Comparison of ENCODE assay signal across 2 cellular contexts in genomic region chr22:44312766-44313165, GRCh38.
TF ChIP-seq lines count a peak whose summit lies in the region.

TSS of gene SHISAL1 (minus strand) at chr22:44312951. CDS start at chr22:44300945, 12,006 bp downstream.

TF ChIP-seq in SK-N-SH, 30 proteins besides CTCF, POLR2A, EP300 and RAD21 (continued from another document):
- TF ChIP-seq, protein P1, sequence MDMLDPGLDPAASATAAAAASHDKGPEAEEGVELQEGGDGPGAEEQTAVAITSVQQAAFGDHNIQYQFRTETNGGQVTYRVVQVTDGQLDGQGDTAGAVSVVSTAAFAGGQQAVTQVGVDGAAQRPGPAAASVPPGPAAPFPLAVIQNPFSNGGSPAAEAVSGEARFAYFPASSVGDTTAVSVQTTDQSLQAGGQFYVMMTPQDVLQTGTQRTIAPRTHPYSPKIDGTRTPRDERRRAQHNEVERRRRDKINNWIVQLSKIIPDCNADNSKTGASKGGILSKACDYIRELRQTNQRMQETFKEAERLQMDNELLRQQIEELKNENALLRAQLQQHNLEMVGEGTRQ (IDR thresholded peaks at IDR 0.05; ENCODE audit: borderline replicate concordance, low read depth, low read length) = no peak
- TF ChIP-seq NFIC (IDR thresholded peaks at IDR 0.05; ENCODE audit: borderline replicate concordance) (no peak), YY1 (IDR thresholded peaks at IDR 0.05; ENCODE audit: low read depth) (no peak), EZH2phosphoT487 (IDR thresholded peaks at IDR 0.05; ENCODE audit: borderline replicate concordance, low read depth) (no peak), USF1 (IDR thresholded peaks at IDR 0.05; ENCODE audit: borderline replicate concordance, low read depth) (no peak), FOSL2 (IDR thresholded peaks at IDR 0.05; ENCODE audit: borderline replicate concordance, low read depth) (no peak)
- TF ChIP-seq, protein P2, sequence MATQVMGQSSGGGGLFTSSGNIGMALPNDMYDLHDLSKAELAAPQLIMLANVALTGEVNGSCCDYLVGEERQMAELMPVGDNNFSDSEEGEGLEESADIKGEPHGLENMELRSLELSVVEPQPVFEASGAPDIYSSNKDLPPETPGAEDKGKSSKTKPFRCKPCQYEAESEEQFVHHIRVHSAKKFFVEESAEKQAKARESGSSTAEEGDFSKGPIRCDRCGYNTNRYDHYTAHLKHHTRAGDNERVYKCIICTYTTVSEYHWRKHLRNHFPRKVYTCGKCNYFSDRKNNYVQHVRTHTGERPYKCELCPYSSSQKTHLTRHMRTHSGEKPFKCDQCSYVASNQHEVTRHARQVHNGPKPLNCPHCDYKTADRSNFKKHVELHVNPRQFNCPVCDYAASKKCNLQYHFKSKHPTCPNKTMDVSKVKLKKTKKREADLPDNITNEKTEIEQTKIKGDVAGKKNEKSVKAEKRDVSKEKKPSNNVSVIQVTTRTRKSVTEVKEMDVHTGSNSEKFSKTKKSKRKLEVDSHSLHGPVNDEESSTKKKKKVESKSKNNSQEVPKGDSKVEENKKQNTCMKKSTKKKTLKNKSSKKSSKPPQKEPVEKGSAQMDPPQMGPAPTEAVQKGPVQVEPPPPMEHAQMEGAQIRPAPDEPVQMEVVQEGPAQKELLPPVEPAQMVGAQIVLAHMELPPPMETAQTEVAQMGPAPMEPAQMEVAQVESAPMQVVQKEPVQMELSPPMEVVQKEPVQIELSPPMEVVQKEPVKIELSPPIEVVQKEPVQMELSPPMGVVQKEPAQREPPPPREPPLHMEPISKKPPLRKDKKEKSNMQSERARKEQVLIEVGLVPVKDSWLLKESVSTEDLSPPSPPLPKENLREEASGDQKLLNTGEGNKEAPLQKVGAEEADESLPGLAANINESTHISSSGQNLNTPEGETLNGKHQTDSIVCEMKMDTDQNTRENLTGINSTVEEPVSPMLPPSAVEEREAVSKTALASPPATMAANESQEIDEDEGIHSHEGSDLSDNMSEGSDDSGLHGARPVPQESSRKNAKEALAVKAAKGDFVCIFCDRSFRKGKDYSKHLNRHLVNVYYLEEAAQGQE (IDR thresholded peaks at IDR 0.05; ENCODE audit: low read depth, low read length) = no peak

TF ChIP-seq in SK-N-SH treated with all-trans-retinoic acid at 6 μM for 48 hours, 23 proteins besides CTCF, POLR2A, EP300 and RAD21 (continued from another document):
- TF ChIP-seq POU6F1 (CRISPR knock-in tag; IDR thresholded peaks at IDR 0.05; ENCODE audit: borderline replicate concordance, low read depth) (no peak), BACH2 (CRISPR knock-in tag; IDR thresholded peaks at IDR 0.05; ENCODE audit: borderline replicate concordance) (no peak), ESRRG (CRISPR knock-in tag; IDR thresholded peaks at IDR 0.05) (no peak), CSDC2 (CRISPR knock-in tag; IDR thresholded peaks at IDR 0.05) (no peak)
